In the genomic region with DNA sequence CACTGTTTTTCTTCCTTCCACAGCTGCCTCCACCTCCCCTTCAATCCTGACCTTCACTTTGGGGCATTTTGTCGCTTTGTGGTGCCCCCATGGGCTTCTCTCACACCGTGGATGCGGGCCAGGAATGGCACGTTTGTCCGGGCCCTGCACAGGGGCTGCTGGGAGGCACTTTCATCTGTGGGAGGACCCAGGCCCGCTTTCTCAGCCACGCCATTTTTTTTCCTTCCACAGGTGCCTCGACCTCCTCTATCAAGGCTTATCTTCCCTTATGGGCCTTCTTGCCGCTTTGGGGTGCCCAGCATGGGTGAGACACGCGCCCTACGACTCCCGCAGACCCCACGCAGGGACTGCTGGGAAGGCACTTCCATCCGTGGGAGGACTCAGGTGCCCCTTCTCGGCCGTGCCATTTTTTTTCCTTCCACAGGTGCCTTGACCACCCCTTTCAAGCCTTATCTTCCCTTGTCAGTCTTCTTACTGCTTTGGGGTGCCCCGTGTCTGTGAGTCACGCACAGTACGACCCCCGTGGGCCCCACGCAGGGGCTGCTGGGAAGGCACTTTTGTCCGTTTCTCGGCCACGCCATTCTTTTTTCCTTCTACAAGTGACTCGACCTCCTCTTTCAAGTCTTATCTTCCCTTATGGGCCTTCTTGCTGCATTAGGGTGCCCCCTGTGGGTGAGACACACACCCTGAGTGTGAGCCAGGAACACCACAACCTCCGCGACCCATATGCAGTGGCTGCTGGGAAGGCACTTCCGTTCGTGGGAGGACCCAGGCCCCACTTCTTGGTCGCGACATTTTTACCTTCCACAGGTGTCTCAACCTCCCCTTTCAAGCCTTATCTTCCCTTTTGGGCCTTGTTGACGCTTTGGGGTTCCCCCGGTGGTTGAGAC, we compare ENCODE assay signal across 17 cellular contexts.
A peak's percentile ranks its signal among the peaks of the same experiment; 100 is the strongest.
DNase-seq lines count a peak whose midpoint lies in the region; ATAC-seq, FAIRE-seq and TF ChIP-seq lines count a peak whose summit lies in the region.
"Had no signal": no experiment of that assay in that cellular context is flagged by ENCODE, and none has a peak within 500 bp of the region (broad histone marks: within the 10 kb centered on the region; RNA-seq: fewer than 3 reads in every experiment).

No MANE protein-coding gene starts in this region.

- H3K9me3 ChIP-seq in HEK293 (ENCODE audit: control insufficient read depth, insufficient read depth, low read depth, low read length) (no peaks in the 10 kb centered on the region), HepG2 (ENCODE audit: low read length) (no peaks in the 10 kb centered on the region)
- H3K9me3 ChIP-seq: thyroid gland had no signal

- ATAC-seq in HepG2 = peak; percentile 69
- no peak for ATAC-seq in omental fat pad (ENCODE audit: low FRiP score)
- ATAC-seq: gastroesophageal sphincter, left colon had no signal

- H3K79me2 ChIP-seq in HepG2 (ENCODE audit: insufficient read depth, low read length) = no peaks in the 10 kb centered on the region

- no peak overlapping the region for H3K9ac ChIP-seq in HepG2 (ENCODE audit: insufficient read depth, low read depth, low read length)
- H3K9ac ChIP-seq: KMS-11 had no signal

- H3K4me3 ChIP-seq in HEK293 (ENCODE audit: low read depth, low read length) (no peak overlapping the region), HepG2 (replicated peaks in 1 of 3; ENCODE audit: insufficient read depth in 1 of 3, low read depth in 2 of 3, low read length in 3 of 3) (no peak overlapping the region)
- H3K4me3 ChIP-seq: gastroesophageal sphincter, thyroid gland had no signal

- TF ChIP-seq CTCF in HEK293 (tag by site-specific recombination; IDR thresholded peaks at IDR 0.05) (no peak), HepG2 (CRISPR knock-in tag; IDR thresholded peaks at IDR 0.05) (peak; percentile 43), omental fat pad (IDR thresholded peaks at IDR 0.05) (no peak)

- no peak overlapping the region for H2AFZ ChIP-seq in HepG2 (ENCODE audit: low read length)

- CTCF ChIA-PET in HEK293 (lab: Yijun Ruan, JAX) = no interaction called here
- CTCF ChIA-PET in HepG2 (lab: Yijun Ruan, JAX; ENCODE audit: low intra/inter-chr PET ratio, low total read pairs) = interaction anchor here (1.3 kb wide), 1 partner anchor 170 kb away, joined by 5 read pairs; no protein-coding TSS in a partner anchor

- H3K27ac ChIP-seq in HEK293 (ENCODE audit: extremely low read depth, low read depth, low read length) = no peak overlapping the region
- H3K27ac ChIP-seq in HepG2 (ENCODE audit: extremely low read length, insufficient read depth, low read length) = no peak overlapping the region
- H3K27ac ChIP-seq: gastroesophageal sphincter, KMS-11, thyroid gland had no signal

- H3K4me1 ChIP-seq in HEK293 (ENCODE audit: control insufficient read depth, insufficient read depth, low read length) (no peaks in the 10 kb centered on the region), HepG2 (ENCODE audit: insufficient read depth, low read length) (no peaks in the 10 kb centered on the region)
- H3K4me1 ChIP-seq: gastroesophageal sphincter, thyroid gland had no signal

- peaks cover 4 to 26% of the 10 kb centered on the region in 2 experiments; a peak in 2 of 5 replicates for H3K27me3 ChIP-seq in HepG2 (ENCODE audit: control insufficient read depth in 1 of 2, insufficient read depth in 2 of 2, low read length in 2 of 2)
- H3K27me3 ChIP-seq: thyroid gland had no signal

- TF ChIP-seq RAD21 in HepG2 (CRISPR knock-in tag; IDR thresholded peaks at IDR 0.05) = no peak

- no peaks in the 10 kb centered on the region for H4K20me1 ChIP-seq in HepG2 (ENCODE audit: insufficient read depth, low read length)

- intact Hi-C loops in HepG2 (cut with micrococcal nuclease; ENCODE audit: unreplicated experiment) = loop anchor here (2.0 kb wide), 1 partner anchor 254 kb away; no protein-coding TSS in a partner anchor

- WGBS in HepG2 (ENCODE audit: low lambda C conversion rate) = 31% methylated on average over 34 of the region's 34 CpGs

- TF ChIP-seq POLR2A in HepG2 (IDR thresholded peaks at IDR 0.05; ENCODE audit: insufficient read depth in 1 of 2, low read depth in 2 of 2, low read length in 2 of 2) (no peak), GM12891 (IDR thresholded peaks at IDR 0.05; ENCODE audit: low read depth, low read length) (no peak)

- BruUV-seq in HepG2 (replicated peaks; lab: Mats Ljungman, UMichigan) = no TSS peak

- DNase-seq in DMS 273 (lab: John Stamatoyannopoulos, UW; ENCODE audit: unreplicated experiment) (peak; percentile 56), DMS 273 treated with DMSO at 0.1 percent for 48 hours (lab: John Stamatoyannopoulos, UW) (no peak), SK-MEL-5 (ENCODE audit: low read depth, low spot score) (peak; percentile 73), HepG2 (ENCODE audit: low spot score) (peak; percentile 5), NCI-H1105 (lab: John Stamatoyannopoulos, UW) (no peak), GM12891 (ENCODE audit: insufficient read length, low spot score) (no peak), omental fat pad (ENCODE audit: low spot score) (no peak)
- DNase-seq: 8988T; CD8-positive, alpha-beta memory T cell; effector memory CD4-positive, alpha-beta T cell; NCI-H2081 treated with DMSO at 0.1 percent for 48 hours had no signal

- in situ Hi-C loops in SK-MEL-5 (cut with HindIII; ENCODE audit: low pct_unique_long_range_greater_than_20kb, low sequenced_read_pairs) = no loop called here
- in situ Hi-C loops in HepG2 (cut with HindIII; ENCODE audit: extremely low pct_ligation_motif_present, low pct_unique_long_range_greater_than_20kb) = no loop called here

- H3K4me2 ChIP-seq in HepG2 (ENCODE audit: low read depth, low read length) = no peak overlapping the region
- H3K4me2 ChIP-seq: KMS-11 had no signal

- FAIRE-seq in HepG2 (lab: Jason Lieb, UNC) (no peak), GM12891 (lab: Jason Lieb, UNC) (no peak)
- FAIRE-seq: astrocyte had no signal

- H3K36me3 ChIP-seq in HEK293 (ENCODE audit: control insufficient read depth in 2 of 2, insufficient read depth in 1 of 2, low read length in 2 of 2) = no peaks in the 10 kb centered on the region
- H3K36me3 ChIP-seq in HepG2 (replicated peaks in 1 of 2; ENCODE audit: control insufficient read depth in 1 of 2, insufficient read depth in 2 of 2, low read length in 2 of 2) = no peaks in the 10 kb centered on the region
- H3K36me3 ChIP-seq: gastroesophageal sphincter, thyroid gland had no signal

- POLR2A ChIA-PET in HEK293 (lab: Yijun Ruan, JAX) (no interaction called here), HepG2 (lab: Yijun Ruan, JAX) (no interaction called here)

- no peak for TF ChIP-seq EP300 in HepG2 (IDR thresholded peaks at IDR 0.05; ENCODE audit: low read depth in 2 of 2, low read length in 2 of 2)
- TF ChIP-seq EP300 in HepG2 (CRISPR knock-in tag; IDR thresholded peaks at IDR 0.05; ENCODE audit: borderline replicate concordance) = no peak

TF ChIP-seq in HEK293, 187 proteins besides CTCF, POLR2A, EP300 and RAD21:
- peak; percentile 41; the same call in 1 of the 2 replicates for TF ChIP-seq SCRT2 (tag by site-specific recombination; IDR thresholded peaks at IDR 0.05)
- TF ChIP-seq ZNF202 (tag by site-specific recombination; IDR thresholded peaks at IDR 0.05; ENCODE audit: borderline replicate concordance) = no peak
- 0 out of 2 replicates have a peak, but pooled peaks have one; percentile 8 for TF ChIP-seq SCRT1 (tag by site-specific recombination; IDR thresholded peaks at IDR 0.05; ENCODE audit: borderline replicate concordance)

TF ChIP-seq in HepG2, 621 proteins besides CTCF, POLR2A, EP300 and RAD21:
- TF ChIP-seq ZSCAN29 (CRISPR knock-in tag; conservative IDR thresholded peaks at IDR 0.05) (no peak), STAG1 (CRISPR knock-in tag; IDR thresholded peaks at IDR 0.05) (peak; percentile 37)

TF ChIP-seq in GM12891, 5 proteins besides CTCF, POLR2A, EP300 and RAD21:
- TF ChIP-seq TAF1 (IDR thresholded peaks at IDR 0.05; ENCODE audit: low read depth, low read length) = no peak
- TF ChIP-seq PAX5 (IDR thresholded peaks at IDR 0.05; ENCODE audit: insufficient read depth, low read length, severe bottlenecking) = no peak
- TF ChIP-seq POLR2AphosphoS5 (IDR thresholded peaks at IDR 0.05; ENCODE audit: low read depth, low read length) = no peak
- no peak for TF ChIP-seq POU2F2 (IDR thresholded peaks at IDR 0.05; ENCODE audit: low read depth, low read length)
- no peak for TF ChIP-seq SPI1 (IDR thresholded peaks at IDR 0.05; ENCODE audit: low read depth, low read length)

Comparison
In these comparisons a context has a peak if more than half of its experiments do, and no peak if none do; other contexts are left out.
1. DNase-seq: peak in DMS 273 (single experiment), SK-MEL-5 (single experiment) and HepG2 (single experiment); none in DMS 273 treated with DMSO at 0.1 percent for 48 hours (single experiment), NCI-H1105 (single experiment), GM12891 (single experiment) and omental fat pad (single experiment).